ENCODE assay signal across 17 cellular contexts in genomic region chr2:70047406-70048033, GRCh38. TPM values are rescaled to one million over a fixed set of nuclear protein-coding genes. Genes with fewer than 3 reads are reported as not detected.
DNase-seq lines count a peak whose midpoint lies in the region; ATAC-seq and TF ChIP-seq lines count a peak whose summit lies in the region.
"Had no signal": no experiment of that assay in that cellular context is flagged by ENCODE, and none has a peak within 500 bp of the region (broad histone marks: within the 10 kb centered on the region; RNA-seq: fewer than 3 reads in every experiment).

No MANE protein-coding gene starts in this region.

- H3K27ac ChIP-seq in HL-60 (replicated peaks), result peak overlapping the region; percentile 70
- H3K27ac ChIP-seq: C4-2B, prostate gland, SJSA1, WERI-Rb-1 had no signal

- ATAC-seq in HG02763 (IDR thresholded peaks at IDR 0.05; ENCODE audit: unreplicated experiment) (no peak), GM21529 (IDR thresholded peaks at IDR 0.05; ENCODE audit: unreplicated experiment) (no peak)

- H3K27me3 Mint-ChIP-seq in brain (peaks cover 2% of the 10 kb centered on the region), nephron progenitor cell (ENCODE audit: low read depth, poor library complexity) (peaks cover 4% of the 10 kb centered on the region), mesothelial cell of epicardium (ENCODE audit: low read depth) (no peaks in the 10 kb centered on the region)

- H3K4me3 Mint-ChIP-seq in brain (no peak overlapping the region), nephron progenitor cell (no peak overlapping the region), mesothelial cell of epicardium (no peak overlapping the region)

- DNase-seq in CD1c-positive myeloid dendritic cell (ENCODE audit: extremely low spot score) (peak; percentile 54), HL-60 (ENCODE audit: low read depth in 1 of 2, low spot score in 1 of 2) (peak in 1 of 2 experiments; percentile 62), nephron progenitor cell (no peak), mesothelial cell of epicardium (ENCODE audit: low spot score in 2 of 2, unreplicated experiment in 2 of 2) (no peak), HPDE6-E6E7 (ENCODE audit: extremely low spot score) (no peak)
- DNase-seq: anterior cingulate cortex; dermis blood vessel endothelial cell; NCI-H2081 treated with DMSO at 0.1 percent for 48 hours; stimulated activated CD4-positive, alpha-beta T cell treated with anti-CD3 and anti-CD28 coated beads, Interleukin-4, amount 100 ng/mL, for 24 hours; stimulated activated naive CD4-positive, alpha-beta T cell; WERI-Rb-1 had no signal

- peaks cover 43% of the 10 kb centered on the region for H3K36me3 Mint-ChIP-seq in brain
- peaks cover 51% of the 10 kb centered on the region for H3K36me3 Mint-ChIP-seq in nephron progenitor cell (ENCODE audit: low read depth)
- peaks cover 31% of the 10 kb centered on the region for H3K36me3 Mint-ChIP-seq in mesothelial cell of epicardium

- no peak overlapping the region for H3K4me3 ChIP-seq in HL-60 (replicated peaks; ENCODE audit: insufficient read depth, low read length)
- H3K4me3 ChIP-seq: prostate gland, SJSA1 had no signal

- H3K4me1 Mint-ChIP-seq in brain, result no peaks in the 10 kb centered on the region
- H3K4me1 Mint-ChIP-seq in nephron progenitor cell, result peaks cover 4% of the 10 kb centered on the region
- no peaks in the 10 kb centered on the region for H3K4me1 Mint-ChIP-seq in mesothelial cell of epicardium

- no peaks in the 10 kb centered on the region for H3K27me3 ChIP-seq in HL-60 (ENCODE audit: insufficient read depth, poor library complexity, severe bottlenecking)
- H3K27me3 ChIP-seq: SJSA1 had no signal

- TF ChIP-seq CTCF in HL-60 (IDR thresholded peaks at IDR 0.05; ENCODE audit: insufficient read depth, low read length) (no peak), brain (conservative IDR thresholded peaks at IDR 0.05) (no peak), nephron progenitor cell (IDR thresholded peaks at IDR 0.05) (no peak), mesothelial cell of epicardium (IDR thresholded peaks at IDR 0.05; ENCODE audit: unreplicated experiment) (no peak)

- H3K9me3 Mint-ChIP-seq in brain (no peaks in the 10 kb centered on the region), nephron progenitor cell (no peaks in the 10 kb centered on the region), mesothelial cell of epicardium (no peaks in the 10 kb centered on the region)

- H3K27ac Mint-ChIP-seq in brain (peak overlapping the region in 3 of 5 experiments; percentile 2 to 32 (median 19)), nephron progenitor cell (peak overlapping the region; percentile 74), mesothelial cell of epicardium (no peak overlapping the region)

RNA-seq across cellular contexts. Expression of gene PCBP1, which starts 39.8 kb away (rescaled TPM):
- 363 TPM for polyA plus RNA-seq in brain (ENCODE audit: insufficient read depth, low read depth, low replicate concordance)
- 245 to 257 TPM (median 255 TPM) in 3 replicates for total RNA-seq in mesothelial cell of epicardium
